ENCODE assay signal across 10 cellular contexts in the genomic region with DNA sequence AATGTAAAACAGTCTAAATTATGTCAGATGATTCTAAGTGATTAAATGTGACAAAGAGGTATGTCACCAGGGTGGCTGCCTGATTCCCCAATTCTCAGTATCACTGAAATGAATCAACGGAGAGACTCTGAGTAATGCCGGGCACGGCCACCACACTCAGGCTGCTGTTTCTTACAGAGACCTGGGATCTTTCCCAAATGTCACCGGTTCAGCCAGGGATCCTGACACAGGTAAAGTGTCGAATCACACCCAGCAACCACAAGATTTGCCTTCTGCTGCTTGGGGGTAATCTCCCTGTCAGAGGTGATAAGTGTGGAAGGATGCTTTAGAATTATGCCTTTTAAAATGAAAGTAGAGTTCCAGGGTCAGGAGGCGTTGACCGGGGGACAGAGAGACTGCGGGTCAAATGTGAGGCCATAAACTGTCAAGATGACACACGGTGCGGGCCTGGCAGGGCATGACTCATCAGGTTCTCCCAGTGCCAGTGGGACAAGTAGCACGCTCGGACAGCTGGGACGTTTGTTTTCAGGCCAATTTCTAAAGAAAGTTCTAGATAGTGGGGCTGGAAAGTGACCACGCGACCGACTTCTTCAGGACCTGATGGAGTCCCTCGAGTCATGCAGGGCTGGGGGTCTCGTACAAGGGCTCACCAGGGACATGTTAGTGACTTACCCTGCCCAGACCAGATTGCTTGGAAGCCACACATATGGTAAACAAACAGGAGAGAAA. TPM values are rescaled to one million over a fixed set of nuclear protein-coding genes. Genes with fewer than 3 reads are reported as not detected.
DNase-seq lines count a peak whose midpoint lies in the region; ATAC-seq and TF ChIP-seq lines count a peak whose summit lies in the region.
"Had no signal": no experiment of that assay in that cellular context is flagged by ENCODE, and none has a peak within 500 bp of the region (broad histone marks: within the 10 kb centered on the region; RNA-seq: fewer than 3 reads in every experiment).

No MANE protein-coding gene starts in this region.

- H3K4me3 ChIP-seq in mucosa of descending colon: no peak overlapping the region

- no peaks in the 10 kb centered on the region for H3K9me3 ChIP-seq in mucosa of descending colon

- intact Hi-C loops in mucosa of descending colon (cut with DNase I, micrococcal nuclease): no loop called here

- in situ Hi-C loops in KBM-7 (cut with MboI; ENCODE audit: low pct_unique_long_range_greater_than_20kb, low sequenced_read_pairs): no loop called here

- ATAC-seq in mucosa of descending colon: peak; percentile 93

- DNase-seq in Daoy (ENCODE audit: low read depth) (peak; percentile 68), HuH-7.5 (ENCODE audit: low spot score) (peak; percentile 37), amniotic epithelial cell (ENCODE audit: low read depth) (peak; percentile 55), mucosa of descending colon (peak; percentile 56 to 74 (median 57)), NCI-H226 (no peak), KBM-7 (no peak), NCI-H1930 (lab: John Stamatoyannopoulos, UW) (no peak)
- DNase-seq: activated CD4-positive, alpha-beta T cell treated with anti-CD3 and anti-CD28 coated beads, Interleukin-2, amount 50 U/mL, for 4 hours; cerebellar nuclear complex; GDM1 had no signal

- H3K4me1 ChIP-seq in mucosa of descending colon (ENCODE audit: low read depth): peaks cover under 1% of the 10 kb centered on the region

- no peak for TF ChIP-seq CTCF in mucosa of descending colon (IDR thresholded peaks at IDR 0.05)

- H3K36me3 ChIP-seq in mucosa of descending colon (ENCODE audit: low read depth): no peaks in the 10 kb centered on the region

RNA-seq across cellular contexts. Expression of a gene that starts 48.9 kb away (rescaled TPM):
- 0.86 and 2.9 TPM in 2 replicates for total RNA-seq in Daoy (2014; rRNA removed; shearing (Covaris generic))
- 10 to 100 TPM; 10.5 to 30.7 (median 23.4) TPM for total RNA-seq in mucosa of descending colon

Comparison
In these comparisons a context has a peak if more than half of its experiments do, and no peak if none do; other contexts are left out.
1. DNase-seq: peak in Daoy (single experiment), HuH-7.5 (single experiment), amniotic epithelial cell (single experiment) and mucosa of descending colon (3 of 3); none in NCI-H226 (single experiment), KBM-7 (single experiment) and NCI-H1930 (0 of 2).